ENCODE assay signal across 25 cellular contexts in the genomic region with DNA sequence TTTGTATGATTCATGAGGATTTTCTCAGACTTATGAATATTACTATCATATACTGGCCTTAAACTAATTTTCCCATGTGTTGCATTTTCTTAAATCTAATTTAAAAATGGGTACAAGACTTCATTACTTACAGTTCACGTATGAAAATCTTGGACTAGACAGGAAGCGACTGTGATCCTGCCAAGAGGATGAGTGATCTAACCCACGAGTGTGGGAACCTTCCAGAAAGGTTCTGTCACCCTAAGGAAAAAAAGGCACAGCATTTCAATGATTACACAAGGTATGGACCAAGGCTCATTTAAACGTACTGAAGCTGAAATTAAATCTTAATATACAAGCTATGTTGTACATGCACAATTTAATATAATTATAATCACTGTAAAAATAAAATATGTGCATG.
"Had no signal": no experiment of that assay in that cellular context is flagged by ENCODE, and none has a peak within 500 bp of the region (broad histone marks: within the 10 kb centered on the region; RNA-seq: fewer than 3 reads in every experiment).

No MANE protein-coding gene starts in this region.

- H3K9me3 ChIP-seq: left lung, lower lobe of right lung, pancreas, prostate gland, spleen, suprapubic skin, thoracic aorta, tibial artery, upper lobe of right lung had no signal

- H3K27me3 ChIP-seq: left lung, pancreas, spleen, suprapubic skin, tibial artery, upper lobe of right lung had no signal

- H3K27ac ChIP-seq: left lung, lower lobe of right lung, pancreas, prostate gland, spleen, suprapubic skin, thoracic aorta, tibial artery, upper lobe of right lung had no signal

- H3K4me1 ChIP-seq: left lung, lower lobe of right lung, pancreas, prostate gland, spleen, suprapubic skin, tibial artery, upper lobe of right lung had no signal

- ATAC-seq: left colon; left lung; lower lobe of right lung; naive thymus-derived CD8-positive, alpha-beta T cell; pancreas; right cardiac atrium; sciatic nerve; stimulated activated effector memory CD8-positive, alpha-beta T cell treated with anti-CD3 and anti-CD28 coated beads, Interleukin-12 subunit alpha, Interleukin-12 subunit beta, amount 100 ng/mL, for 72 hours; upper lobe of right lung had no signal

- H3K36me3 ChIP-seq: left lung, lower lobe of right lung, pancreas, prostate gland, spleen, suprapubic skin, thoracic aorta, tibial artery, upper lobe of right lung had no signal

- DNase-seq: hippocampal formation; kidney; left colon; left lung; lower lobe of right lung; mammary epithelial cell; mesenchymal stem cell; naive thymus-derived CD8-positive, alpha-beta T cell; nucleus accumbens; pancreas; posterior cingulate gyrus; retina; right cardiac atrium; small intestine; spleen; stimulated activated CD4-positive, alpha-beta T cell treated with anti-CD3 and anti-CD28 coated beads, Interleukin-4, amount 100 ng/mL, for 24 hours; stimulated activated naive CD4-positive, alpha-beta T cell; tibial artery; trophoblast cell; upper lobe of right lung had no signal

- H3K4me3 ChIP-seq: left lung, lower lobe of right lung, pancreas, prostate gland, spleen, suprapubic skin, thoracic aorta, tibial artery, upper lobe of right lung had no signal
